In the genomic region with DNA sequence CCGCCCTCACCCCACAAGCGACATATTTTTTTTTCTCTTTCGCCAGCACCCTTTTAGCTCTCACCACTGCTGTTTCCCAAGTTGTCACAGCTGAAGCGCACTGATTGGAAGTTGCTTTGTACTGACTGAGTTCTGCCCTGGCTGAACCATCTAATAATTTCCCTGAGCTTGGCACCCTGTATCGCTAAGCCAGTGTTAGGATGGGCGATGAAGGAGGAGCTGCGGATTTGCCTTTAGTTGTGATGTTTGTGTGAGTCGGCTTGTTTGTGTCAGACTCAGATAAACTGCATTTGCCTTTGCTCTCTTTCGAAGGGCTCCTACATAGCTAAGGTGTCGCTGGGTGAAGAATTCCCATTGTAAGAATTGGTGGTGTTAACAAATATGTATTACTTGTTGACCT, we compare ENCODE assay signal across 9 cellular contexts. TPM values are rescaled to one million over a fixed set of nuclear protein-coding genes. Genes with fewer than 3 reads are reported as not detected.
DNase-seq lines count a peak whose midpoint lies in the region; ATAC-seq and TF ChIP-seq lines count a peak whose summit lies in the region.
"Had no signal": no experiment of that assay in that cellular context is flagged by ENCODE, and none has a peak within 500 bp of the region (broad histone marks: within the 10 kb centered on the region; RNA-seq: fewer than 3 reads in every experiment).

No MANE protein-coding gene starts in this region.

- intact Hi-C loops in sigmoid colon (cut with DNase I) = loop anchor here (2.0 to 10.0 kb wide), 5 partner anchors 83 to 277 kb away; no protein-coding TSS in a partner anchor

- WGBS in GM23248 (ENCODE audit: low coverage in 1 of 2, low lambda C conversion rate in 2 of 2, missing lambda C conversion rate in 2 of 2), 2 experiments = 20 to 21% methylated on average over 10 of the region's 10 CpGs
- WGBS in sigmoid colon, 2 donors = 13 to 62% methylated on average over 10 of the region's 10 CpGs

- H3K9me3 Mint-ChIP-seq in T-cell = no peaks in the 10 kb centered on the region

- H2AFZ ChIP-seq in GM23248 = peak overlapping the region; percentile 90

- H3K36me3 ChIP-seq in GM23248 (ENCODE audit: low read depth) (no peaks in the 10 kb centered on the region), sigmoid colon (peaks cover 0 to 6% (median 0%) of the 10 kb centered on the region in 4 donors)

- ATAC-seq in T-cell (replicated peaks in 1 of 4) (no peak), GM21737 (IDR thresholded peaks at IDR 0.05; ENCODE audit: unreplicated experiment) (no peak), GM19397 (IDR thresholded peaks at IDR 0.05; ENCODE audit: unreplicated experiment) (no peak)

- no peaks in the 10 kb centered on the region for H3K27me3 ChIP-seq in GM23248 (replicated peaks; ENCODE audit: insufficient read depth)
- no peaks in the 10 kb centered on the region for H3K27me3 ChIP-seq in sigmoid colon

- H3K4me2 ChIP-seq in GM23248 (ENCODE audit: unreplicated experiment) = peak overlapping the region; percentile 98

- peak overlapping the region; percentile 10 to 72 for H3K27ac Mint-ChIP-seq in T-cell

- H4K20me1 ChIP-seq in GM23248 (ENCODE audit: insufficient read depth) = no peaks in the 10 kb centered on the region

- CTCF ChIA-PET in T-cell (lab: Charles Lee) = interaction anchor here (0.7 to 1.7 kb wide), 4 partner anchors 9 to 220 kb away, joined by 3 to 12 read pairs (median 4); no protein-coding TSS in a partner anchor

- H3K9ac ChIP-seq in GM23248 = peak overlapping the region; percentile 76

- DNase-seq in GM23248 (peak; percentile 55), T-cell (no peak), foreskin fibroblast (peak in 1 of 2 donors; percentile 51), sigmoid colon (no peak), NAMALWA (ENCODE audit: low spot score) (no peak), superior temporal gyrus (ENCODE audit: extremely low spot score) (no peak)
- DNase-seq: NCI-H1417 treated with DMSO at 0.1 percent for 48 hours had no signal

- H3K4me3 ChIP-seq in GM23248 (peak overlapping the region; percentile 86), foreskin fibroblast (ENCODE audit: low read depth in 1 of 2, low read length in 2 of 2) (peak overlapping the region; percentile 75 to 85), sigmoid colon (peak overlapping the region; percentile 71 to 87 (median 80))

- no peaks in the 10 kb centered on the region for H3F3A ChIP-seq in GM23248 (ENCODE audit: insufficient read depth)

- H3K4me1 ChIP-seq in GM23248 (ENCODE audit: insufficient read depth) = peaks cover 12% of the 10 kb centered on the region; the same call in 1 of the 2 replicates
- peaks cover 0 to 49% (median 46%) of the 10 kb centered on the region in 4 donors for H3K4me1 ChIP-seq in sigmoid colon

- H3K9me2 ChIP-seq in GM23248 (ENCODE audit: insufficient read depth) = no peaks in the 10 kb centered on the region

- POLR2A ChIA-PET in T-cell (lab: Charles Lee) = interaction anchor here in 1 of 2 donors (0.7 kb wide), 1 partner anchor 340 kb away, joined by 5 read pairs; no protein-coding TSS in a partner anchor

- H3K79me2 ChIP-seq in GM23248 (ENCODE audit: insufficient read depth) = peaks cover 30% of the 10 kb centered on the region

- TF ChIP-seq EP300 in sigmoid colon (IDR thresholded peaks at IDR 0.05) = no peak

- no peaks in the 10 kb centered on the region for H3K27me3 Mint-ChIP-seq in T-cell

- no peak for TF ChIP-seq POLR2A in sigmoid colon (IDR thresholded peaks at IDR 0.05)

- peaks cover 64 to 72% (median 66%) of the 10 kb centered on the region in 3 donors for H3K4me1 Mint-ChIP-seq in T-cell

- in situ Hi-C loops in GM23248 (cut with MboI) = no loop called here

- H3K27ac ChIP-seq in GM23248 (no peak overlapping the region), sigmoid colon (peak overlapping the region; percentile 70 to 86 (median 82))

- peaks cover 6% of the 10 kb centered on the region for H3K36me3 Mint-ChIP-seq in T-cell

- H3K4me3 Mint-ChIP-seq in T-cell = peak overlapping the region; percentile 86 to 91 (median 88)

- no peaks in the 10 kb centered on the region for H3K9me3 ChIP-seq in GM23248 (ENCODE audit: low read depth)
- no peaks in the 10 kb centered on the region for H3K9me3 ChIP-seq in sigmoid colon

- TF ChIP-seq CTCF in foreskin fibroblast (IDR thresholded peaks at IDR 0.05; ENCODE audit: low read depth, low read length) (no peak), sigmoid colon (IDR thresholded peaks at IDR 0.05) (no peak)

RNA-seq across cellular contexts. Expression of a gene that starts 1.3 kb away (rescaled TPM):
- 3.4 and 3.7 TPM in 2 replicates for total RNA-seq in GM23248 (2014; rRNA removed; shearing (Covaris generic))
- polyA plus RNA-seq in GM23248 (2016; fragmentation: Nextera tagmentation; extraction: Ambion mirVana) = 4.5 and 4.9 TPM in 2 replicates
- total RNA-seq in T-cell = 10 to 100 TPM; 42.3 to 54.7 (median 47.4) TPM
- total RNA-seq in sigmoid colon = 10 to 100 TPM; 12.8 to 20.5 (median 17.9) TPM
- polyA plus RNA-seq in sigmoid colon = 10 to 100 TPM in 2 of 3 donors, 1 to 10 TPM in 1; 5.4 to 12.7 (median 10.1) TPM
